ENCODE assay signal across 16 cellular contexts in the genomic region with DNA sequence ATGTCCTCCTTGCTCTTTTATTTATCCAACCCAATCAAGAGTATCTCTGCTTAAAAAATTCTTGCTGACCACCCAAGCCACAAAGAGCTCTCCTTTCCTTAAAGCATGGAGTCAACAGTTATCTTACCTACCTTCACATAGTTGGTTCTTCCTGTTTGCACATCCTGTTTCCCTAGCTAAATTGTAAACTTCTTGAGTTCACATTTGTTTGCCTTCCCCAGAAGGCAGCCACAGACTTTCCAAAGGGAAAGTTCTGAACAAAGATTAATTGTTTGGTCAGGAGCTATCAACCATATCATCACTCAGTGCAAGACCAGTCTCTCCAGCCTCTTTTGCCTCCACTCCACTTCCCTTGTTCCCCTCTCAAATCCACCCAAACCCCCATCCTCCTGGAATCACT.
"Had no signal": no experiment of that assay in that cellular context is flagged by ENCODE, and none has a peak within 500 bp of the region (broad histone marks: within the 10 kb centered on the region; RNA-seq: fewer than 3 reads in every experiment).

No MANE protein-coding gene starts in this region.

- H3K27ac Mint-ChIP-seq: activated naive CD4-positive, alpha-beta T cell treated with anti-CD3 and anti-CD28 coated beads, Interleukin-2, amount 10 ng/mL, durations not matched to agents 7 days and 5 days; dendritic cell treated with granulocyte-macrophage colony-stimulating factor and Interleukin-4, amounts not matched to agents 40 ng/mL and 50 ng/mL, for 4 days; effector memory CD8-positive, alpha-beta T cell; stimulated activated naive B cell treated with anti-CD40 and anti-IgM and Interleukin-4, amounts not matched to agents 10 μg/mL and 1 μg/mL and 100 μg/mL, for 72 hours; WTC11 had no signal

- H3K27me3 ChIP-seq: sigmoid colon, transverse colon had no signal

- H3K4me1 Mint-ChIP-seq: activated naive CD4-positive, alpha-beta T cell treated with anti-CD3 and anti-CD28 coated beads, Interleukin-2, amount 10 ng/mL, durations not matched to agents 7 days and 5 days; central memory CD8-positive, alpha-beta T cell; stimulated activated naive B cell treated with anti-CD40 and anti-IgM and Interleukin-4, amounts not matched to agents 10 μg/mL and 1 μg/mL and 100 μg/mL, for 72 hours had no signal

- H3K27me3 Mint-ChIP-seq: activated naive CD4-positive, alpha-beta T cell treated with anti-CD3 and anti-CD28 coated beads, Interleukin-2, amount 10 ng/mL, durations not matched to agents 7 days and 5 days had no signal

- DNase-seq: activated CD4-positive, alpha-beta T cell treated with anti-CD3 and anti-CD28 coated beads for 48 hours; activated naive CD4-positive, alpha-beta T cell treated with anti-CD3 and anti-CD28 coated beads, Interleukin-2, amount 10 ng/mL, durations not matched to agents 7 days and 5 days; effector memory CD8-positive, alpha-beta T cell; hypothalamus; left cardiac atrium; mucosa of descending colon; naive thymus-derived CD8-positive, alpha-beta T cell; sigmoid colon; stimulated activated CD4-positive, alpha-beta T cell treated with anti-CD3 and anti-CD28 coated beads, Interleukin-2, amount 100 ng/mL, for 24 hours; stimulated activated naive B cell treated with anti-CD40 and anti-IgM and Interleukin-4, amounts not matched to agents 10 μg/mL and 1 μg/mL and 100 μg/mL, for 72 hours; substantia nigra; transverse colon had no signal

- H3K36me3 Mint-ChIP-seq: activated naive CD4-positive, alpha-beta T cell treated with anti-CD3 and anti-CD28 coated beads, Interleukin-2, amount 10 ng/mL, durations not matched to agents 7 days and 5 days; stimulated activated naive B cell treated with anti-CD40 and anti-IgM and Interleukin-4, amounts not matched to agents 10 μg/mL and 1 μg/mL and 100 μg/mL, for 72 hours had no signal

- H3K4me3 Mint-ChIP-seq: activated naive CD4-positive, alpha-beta T cell treated with anti-CD3 and anti-CD28 coated beads, Interleukin-2, amount 10 ng/mL, durations not matched to agents 7 days and 5 days; central memory CD8-positive, alpha-beta T cell; dendritic cell treated with granulocyte-macrophage colony-stimulating factor and Interleukin-4, amounts not matched to agents 40 ng/mL and 50 ng/mL, for 4 days; effector memory CD8-positive, alpha-beta T cell; naive thymus-derived CD8-positive, alpha-beta T cell; stimulated activated naive B cell treated with anti-CD40 and anti-IgM and Interleukin-4, amounts not matched to agents 10 μg/mL and 1 μg/mL and 100 μg/mL, for 72 hours; WTC11 had no signal

- H3K36me3 ChIP-seq: neutrophil, sigmoid colon, transverse colon had no signal

- H3K27ac ChIP-seq: neutrophil, transverse colon had no signal

- H3K4me3 ChIP-seq: mucosa of descending colon, sigmoid colon, transverse colon had no signal

- ATAC-seq: effector memory CD8-positive, alpha-beta T cell; left cardiac atrium; mucosa of descending colon; naive thymus-derived CD8-positive, alpha-beta T cell; stimulated activated naive B cell treated with anti-CD40 and anti-IgM and Interleukin-4, amounts not matched to agents 10 μg/mL and 1 μg/mL and 100 μg/mL, for 72 hours; WTC11 had no signal

- H3K9me3 Mint-ChIP-seq: dendritic cell treated with granulocyte-macrophage colony-stimulating factor and Interleukin-4, amounts not matched to agents 40 ng/mL and 50 ng/mL, for 4 days; effector memory CD8-positive, alpha-beta T cell had no signal
